In the genomic region with DNA sequence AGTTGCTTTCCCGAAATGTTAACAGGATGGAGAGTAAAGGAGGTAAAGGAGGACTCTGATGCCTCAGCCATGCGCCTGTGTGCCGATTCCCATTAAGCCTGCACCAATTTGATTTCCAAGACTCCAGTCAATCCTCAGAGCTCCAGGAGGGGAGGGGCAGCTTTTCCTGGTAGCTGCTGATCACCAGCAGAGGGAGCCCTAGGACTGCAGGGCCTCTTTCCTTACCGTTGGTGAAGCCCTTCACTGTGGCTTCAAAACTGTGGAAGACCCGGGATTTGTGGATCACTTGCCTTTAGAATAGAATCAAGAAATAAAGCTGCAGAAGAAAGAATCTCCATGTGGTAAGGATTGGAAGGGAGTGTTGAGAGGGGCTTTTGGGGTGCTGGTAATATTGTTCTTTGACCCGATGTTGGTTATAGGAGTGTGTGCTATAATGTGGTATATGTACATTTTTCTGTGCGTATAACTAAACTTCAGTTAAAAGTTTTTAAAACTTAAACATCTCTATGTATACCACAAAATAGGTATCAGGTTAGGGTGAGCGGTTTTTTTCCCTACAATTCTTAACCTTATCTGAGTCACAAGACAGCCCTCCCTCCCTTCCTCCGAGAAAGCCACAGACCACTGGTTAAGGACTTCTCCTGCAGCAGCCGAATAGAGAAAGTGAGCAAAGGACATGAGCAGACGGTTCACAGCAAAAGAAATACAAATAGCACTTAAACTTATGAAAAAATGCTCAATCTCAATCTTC, we compare ENCODE assay signal across 8 cellular contexts. TPM values are rescaled to one million over a fixed set of nuclear protein-coding genes. Genes with fewer than 3 reads are reported as not detected.
DNase-seq lines count a peak whose midpoint lies in the region; ATAC-seq and TF ChIP-seq lines count a peak whose summit lies in the region.

No MANE protein-coding gene starts in this region.

- TF ChIP-seq CTCF in HL-60 (IDR thresholded peaks at IDR 0.05; ENCODE audit: insufficient read depth, low read length): peak; percentile 91

- TF ChIP-seq POLR2A in erythroblast (IDR thresholded peaks at IDR 0.05; ENCODE audit: low read length): no peak

- no peaks in the 10 kb centered on the region for H3K36me3 ChIP-seq in naive thymus-derived CD4-positive, alpha-beta T cell (ENCODE audit: control insufficient read depth in 2 of 3, insufficient read depth in 3 of 3, low read length in 3 of 3)

- no peak overlapping the region for H3K27ac ChIP-seq in HL-60 (replicated peaks)
- peak overlapping the region; percentile 75 for H3K27ac ChIP-seq in naive thymus-derived CD4-positive, alpha-beta T cell (ENCODE audit: low read depth, low read length)

- peak overlapping the region; percentile 76 to 90 (median 86) for H3K4me3 Mint-ChIP-seq in naive thymus-derived CD4-positive, alpha-beta T cell
- peak overlapping the region; percentile 84 to 85 for H3K4me3 Mint-ChIP-seq in stimulated activated naive CD8-positive, alpha-beta T cell treated with anti-CD3 and anti-CD28 coated beads, Interleukin-15, amount 100 ng/mL, for 72 hours

- H3K27ac Mint-ChIP-seq in naive thymus-derived CD4-positive, alpha-beta T cell: peak overlapping the region; percentile 81 to 99 (median 94)
- peak overlapping the region; percentile 57 to 87 for H3K27ac Mint-ChIP-seq in stimulated activated naive CD8-positive, alpha-beta T cell treated with anti-CD3 and anti-CD28 coated beads, Interleukin-15, amount 100 ng/mL, for 72 hours

- POLR2A ChIA-PET in naive thymus-derived CD4-positive, alpha-beta T cell (lab: Charles Lee): interaction anchor here (1.0 to 8.5 kb wide), 9 partner anchors 7 to 427 kb away, joined by 4 to 165 read pairs (median 5); a partner anchor contains a TSS

- H3K36me3 Mint-ChIP-seq in naive thymus-derived CD4-positive, alpha-beta T cell: peaks cover 0 to 12% (median 6%) of the 10 kb centered on the region in 5 donors

- H3K9me3 ChIP-seq in naive thymus-derived CD4-positive, alpha-beta T cell (ENCODE audit: control insufficient read depth in 2 of 3, low read length in 3 of 3): no peaks in the 10 kb centered on the region

- peak; percentile 68 for ATAC-seq in naive thymus-derived CD4-positive, alpha-beta T cell
- peak; percentile 75 for ATAC-seq in stimulated activated naive CD8-positive, alpha-beta T cell treated with anti-CD3 and anti-CD28 coated beads, Interleukin-15, amount 100 ng/mL, for 72 hours
- ATAC-seq in GM21619 (IDR thresholded peaks at IDR 0.05; ENCODE audit: unreplicated experiment): no peak

- DNase-seq in CD1c-positive myeloid dendritic cell (ENCODE audit: extremely low spot score) (peak; percentile 74), HL-60 (ENCODE audit: low read depth in 1 of 2, low spot score in 1 of 2) (peak in 1 of 2 experiments; percentile 71), NOMO-1 treated with dmso at 0.1 percent for 144 hours (lab: John Stamatoyannopoulos, UW; ENCODE audit: unreplicated experiment) (peak; percentile 34), activated T-cell treated with anti-CD3 and anti-CD28 coated beads for 1 hour (ENCODE audit: low read depth) (peak; percentile 56), erythroblast (lab: John Stamatoyannopoulos, UW) (peak; percentile 79 to 90)
- peak; percentile 41 to 80 (median 68) for DNase-seq in naive thymus-derived CD4-positive, alpha-beta T cell
- peak; percentile 55 to 59 for DNase-seq in stimulated activated naive CD8-positive, alpha-beta T cell treated with anti-CD3 and anti-CD28 coated beads, Interleukin-15, amount 100 ng/mL, for 72 hours

- CTCF ChIA-PET in naive thymus-derived CD4-positive, alpha-beta T cell (lab: Charles Lee): interaction anchor here (0.5 to 10.2 kb wide), 37 partner anchors 10 to 878 kb away, joined by 3 to 365 read pairs (median 4); a partner anchor contains a TSS

- no peaks in the 10 kb centered on the region for H3K27me3 ChIP-seq in HL-60 (ENCODE audit: insufficient read depth, poor library complexity, severe bottlenecking)
- H3K27me3 ChIP-seq in naive thymus-derived CD4-positive, alpha-beta T cell (ENCODE audit: control insufficient read depth in 2 of 2, insufficient read depth in 2 of 2, low read length in 2 of 2): no peaks in the 10 kb centered on the region

- no peaks in the 10 kb centered on the region for H3K27me3 Mint-ChIP-seq in naive thymus-derived CD4-positive, alpha-beta T cell
- no peaks in the 10 kb centered on the region for H3K27me3 Mint-ChIP-seq in stimulated activated naive CD8-positive, alpha-beta T cell treated with anti-CD3 and anti-CD28 coated beads, Interleukin-15, amount 100 ng/mL, for 72 hours

- no peak overlapping the region for H3K4me3 ChIP-seq in HL-60 (replicated peaks; ENCODE audit: insufficient read depth, low read length)
- H3K4me3 ChIP-seq in naive thymus-derived CD4-positive, alpha-beta T cell (ENCODE audit: low read length): peak overlapping the region; percentile 57

- H3K4me1 Mint-ChIP-seq in naive thymus-derived CD4-positive, alpha-beta T cell: peaks cover 40 to 85% (median 72%) of the 10 kb centered on the region in 7 donors
- H3K4me1 Mint-ChIP-seq in stimulated activated naive CD8-positive, alpha-beta T cell treated with anti-CD3 and anti-CD28 coated beads, Interleukin-15, amount 100 ng/mL, for 72 hours: peaks cover 54% of the 10 kb centered on the region

- peaks cover 0 to 1% (median 0%) of the 10 kb centered on the region in 11 donors for H3K9me3 Mint-ChIP-seq in naive thymus-derived CD4-positive, alpha-beta T cell
- no peaks in the 10 kb centered on the region for H3K9me3 Mint-ChIP-seq in stimulated activated naive CD8-positive, alpha-beta T cell treated with anti-CD3 and anti-CD28 coated beads, Interleukin-15, amount 100 ng/mL, for 72 hours

- peaks cover 29 to 33% of the 10 kb centered on the region in 2 donors for H3K4me1 ChIP-seq in naive thymus-derived CD4-positive, alpha-beta T cell (ENCODE audit: control insufficient read depth in 2 of 2, insufficient read depth in 2 of 2, low read length in 2 of 2)

- intact Hi-C loops in naive thymus-derived CD4-positive, alpha-beta T cell (cut with micrococcal nuclease): loop anchor here (1.0 to 5.0 kb wide), 10 partner anchors 7 to 517 kb away; a partner anchor contains a TSS

RNA-seq across cellular contexts. Expression of a gene that starts 6.9 kb away (rescaled TPM):
- 100 to 1,000 TPM in 1 of 5 experiments, 10 to 100 TPM in 4; 25.0 to 115 (median 43.0) TPM for total RNA-seq in naive thymus-derived CD4-positive, alpha-beta T cell
- polyA plus RNA-seq in naive thymus-derived CD4-positive, alpha-beta T cell: 10 to 100 TPM; 36.2 to 62.0 TPM

RNA-seq across cellular contexts. Expression of a gene that starts 29.6 kb away (rescaled TPM):
- total RNA-seq in naive thymus-derived CD4-positive, alpha-beta T cell: not detected
- polyA plus RNA-seq in naive thymus-derived CD4-positive, alpha-beta T cell: not detected

RNA-seq across cellular contexts. Expression of a gene that starts 30.5 kb away (rescaled TPM):
- under 1 TPM in 2 of 5 experiments, not detected in 3; 0.07 to 0.17 TPM for total RNA-seq in naive thymus-derived CD4-positive, alpha-beta T cell
- not detected for polyA plus RNA-seq in naive thymus-derived CD4-positive, alpha-beta T cell
